ENCODE assay signal across 13 cellular contexts in genomic region chr18:2471523-2471922, GRCh38.
A peak's percentile ranks its signal among the peaks of the same experiment; 100 is the strongest.
DNase-seq lines count a peak whose midpoint lies in the region; ATAC-seq, FAIRE-seq and TF ChIP-seq lines count a peak whose summit lies in the region.
"Had no signal": no experiment of that assay in that cellular context is flagged by ENCODE, and none has a peak within 500 bp of the region (broad histone marks: within the 10 kb centered on the region; RNA-seq: fewer than 3 reads in every experiment).

No MANE protein-coding gene starts in this region.

- TF ChIP-seq EP300 in GM12878 (IDR thresholded peaks at IDR 0.05; ENCODE audit: borderline replicate concordance in 1 of 2, control insufficient read depth in 1 of 2, low read depth in 2 of 2, low read length in 2 of 2): no peak

- H3K4me2 ChIP-seq in GM12878 (ENCODE audit: control insufficient read depth, insufficient read depth): no peak overlapping the region
- H3K4me2 ChIP-seq: BLaER1 treated with 17β-estradiol and CSF1 and Interleukin-3, amounts not matched to agents 10 nM and 100 nM had no signal

- 47% methylated on average over 1 of the region's 2 CpGs for WGBS in GM12878 (ENCODE audit: insufficient coverage, insufficient replicate concordance, low lambda C conversion rate, missing lambda C conversion rate)
- 73 to 82% methylated on average over 2 of the region's 2 CpGs for WGBS in pancreas, 2 donors

- in situ Hi-C loops in GM12878 (cut with MboI): no loop called here

- CTCF ChIA-PET in GM12878 (lab: Yijun Ruan, JAX): interaction anchor here (0.8 to 1.4 kb wide), 4 partner anchors 29 to 367 kb away, joined by 3 to 10 read pairs (median 5); no protein-coding TSS in a partner anchor
- CTCF ChIA-PET in RWPE1 (lab: Yijun Ruan, JAX): interaction anchor here (0.9 kb wide), 1 partner anchor 70 kb away, joined by 3 read pairs; no protein-coding TSS in a partner anchor

- BruUV-seq in GM12878 (replicated peaks; lab: Mats Ljungman, UMichigan): no TSS peak

- RAD21 ChIA-PET in GM12878 (lab: Charles Lee; ENCODE audit: unreplicated experiment): interaction anchor here (1.1 kb wide), 1 partner anchor 70 kb away, joined by 6 read pairs; no protein-coding TSS in a partner anchor

- H3K27ac ChIP-seq in GM12878 (ENCODE audit: control insufficient read depth, insufficient read depth): no peak overlapping the region
- no peak overlapping the region for H3K27ac ChIP-seq in RWPE1
- H3K27ac ChIP-seq in pancreas: no peak overlapping the region
- H3K27ac ChIP-seq in ascending aorta: no peak overlapping the region
- H3K27ac ChIP-seq: BLaER1 treated with 17β-estradiol and CSF1 and Interleukin-3, amounts not matched to agents 10 nM and 100 nM; colonic mucosa; gastroesophageal sphincter had no signal

- POLR2A ChIA-PET in GM12878 (lab: Charles Lee) (no interaction called here), RWPE1 (lab: Yijun Ruan, JAX; ENCODE audit: low non-redundant PET) (no interaction called here)

- no peaks in the 10 kb centered on the region for H4K20me1 ChIP-seq in GM12878 (ENCODE audit: control insufficient read depth, insufficient read depth)
- H4K20me1 ChIP-seq: BLaER1 treated with 17β-estradiol and CSF1 and Interleukin-3, amounts not matched to agents 10 nM and 100 nM had no signal

- ATAC-seq in GM12878 (peak; percentile 71), GM21390 (IDR thresholded peaks at IDR 0.05; ENCODE audit: unreplicated experiment) (no peak), pancreas (no peak)
- ATAC-seq: gastroesophageal sphincter, left lobe of liver had no signal

- H2AFZ ChIP-seq in GM12878 (ENCODE audit: control insufficient read depth, low read depth, low read length): no peak overlapping the region

- SMC1A ChIA-PET in GM12878 (lab: Charles Lee; ENCODE audit: uncharacterized antibody, unreplicated experiment): interaction anchor here (0.8 to 1.3 kb wide), 2 partner anchors 72 to 134 kb away, joined by 3 to 4 read pairs; no protein-coding TSS in a partner anchor

- no peak for TF ChIP-seq RAD21 in GM12878 (IDR thresholded peaks at IDR 0.05; ENCODE audit: insufficient read depth, low read depth, low read length)

- H3K27me3 ChIP-seq in GM12878 (replicated peaks in 1 of 2; ENCODE audit: control insufficient read depth in 2 of 2, insufficient read depth in 2 of 2, low read length in 1 of 2): no peaks in the 10 kb centered on the region
- H3K27me3 ChIP-seq in pancreas: no peaks in the 10 kb centered on the region
- H3K27me3 ChIP-seq in ascending aorta: no peaks in the 10 kb centered on the region
- H3K27me3 ChIP-seq: BLaER1 treated with 17β-estradiol and CSF1 and Interleukin-3, amounts not matched to agents 10 nM and 100 nM; colonic mucosa; gastroesophageal sphincter had no signal

- H3K4me3 ChIP-seq in GM12878: no peak overlapping the region
- no peak overlapping the region for H3K4me3 ChIP-seq in pancreas
- no peak overlapping the region for H3K4me3 ChIP-seq in ascending aorta
- H3K4me3 ChIP-seq: BLaER1 treated with 17β-estradiol and CSF1 and Interleukin-3, amounts not matched to agents 10 nM and 100 nM; colonic mucosa; gastroesophageal sphincter had no signal

- no peak for TF ChIP-seq POLR2A in GM12878 (IDR thresholded peaks at IDR 0.05; ENCODE audit: low read depth, low read length)

- H3K9ac ChIP-seq in GM12878 (ENCODE audit: control insufficient read depth, insufficient read depth, low read length): no peak overlapping the region
- H3K9ac ChIP-seq: BLaER1 treated with 17β-estradiol and CSF1 and Interleukin-3, amounts not matched to agents 10 nM and 100 nM had no signal

- DNase-seq in stimulated activated CD4-positive, alpha-beta T cell treated with anti-CD3 and anti-CD28 coated beads, Interleukin-15, amount 100 ng/mL, for 24 hours: peak; percentile 6
- no peak for DNase-seq in stimulated activated CD4-positive, alpha-beta T cell treated with anti-CD3 and anti-CD28 coated beads, Interleukin-4, amount 100 ng/mL, for 4 hours
- DNase-seq in HT-29 (ENCODE audit: low spot score) (peak; percentile 33), GM12878 (ENCODE audit: low read depth, low spot score) (no peak), RWPE1 (ENCODE audit: low spot score) (no peak), pancreas (no peak), ascending aorta (ENCODE audit: low spot score in 2 of 2) (no peak)
- DNase-seq: colonic mucosa, HCEC 1CT had no signal

- no peaks in the 10 kb centered on the region for H3K4me1 ChIP-seq in GM12878 (ENCODE audit: control insufficient read depth, insufficient read depth, low read length)
- H3K4me1 ChIP-seq in pancreas: no peaks in the 10 kb centered on the region
- H3K4me1 ChIP-seq in ascending aorta: no peaks in the 10 kb centered on the region
- H3K4me1 ChIP-seq: BLaER1 treated with 17β-estradiol and CSF1 and Interleukin-3, amounts not matched to agents 10 nM and 100 nM; colonic mucosa; gastroesophageal sphincter had no signal

- FAIRE-seq in GM12878 (lab: Jason Lieb, UNC) (no peak), pancreas (lab: Jason Lieb, UNC) (no peak)

- H3K9me3 ChIP-seq in GM12878 (replicated peaks; ENCODE audit: control insufficient read depth, insufficient read depth, low read length) (no peaks in the 10 kb centered on the region), pancreas (no peaks in the 10 kb centered on the region), ascending aorta (no peaks in the 10 kb centered on the region)
- H3K9me3 ChIP-seq: colonic mucosa, gastroesophageal sphincter had no signal

- peak in 2 of 3 experiments; percentile 32 to 48; a peak in 3 of 6 replicates for TF ChIP-seq CTCF in GM12878 (IDR thresholded peaks at IDR 0.05 in 2 of 3, conservative IDR thresholded peaks at IDR 0.05 in 1 of 3; ENCODE audit: control insufficient read depth in 2 of 3, extremely low read depth in 1 of 3, insufficient read depth in 1 of 3, low read depth in 3 of 3, low read length in 3 of 3)
- no peak for TF ChIP-seq CTCF in RWPE1 (conservative IDR thresholded peaks at IDR 0.05; ENCODE audit: low read depth)
- TF ChIP-seq CTCF in pancreas (IDR thresholded peaks at IDR 0.05): no peak
- TF ChIP-seq CTCF in ascending aorta (IDR thresholded peaks at IDR 0.05): no peak

- intact Hi-C loops in GM12878 (cut with micrococcal nuclease; ENCODE audit: unreplicated experiment): loop anchor here (5.0 kb wide), 1 partner anchor 134 kb away; no protein-coding TSS in a partner anchor
- intact Hi-C loops in pancreas (cut with DNase I): no loop called here
- intact Hi-C loops in ascending aorta (cut with DNase I): no loop called here

- no peaks in the 10 kb centered on the region for H3K79me2 ChIP-seq in GM12878 (ENCODE audit: control insufficient read depth, insufficient read depth, low read length)

- no peaks in the 10 kb centered on the region for H3K36me3 ChIP-seq in GM12878 (ENCODE audit: control insufficient read depth in 2 of 2, insufficient read depth in 2 of 2, low read length in 1 of 2)
- H3K36me3 ChIP-seq in pancreas: no peaks in the 10 kb centered on the region
- H3K36me3 ChIP-seq in ascending aorta: no peaks in the 10 kb centered on the region
- H3K36me3 ChIP-seq: BLaER1 treated with 17β-estradiol and CSF1 and Interleukin-3, amounts not matched to agents 10 nM and 100 nM; colonic mucosa; gastroesophageal sphincter had no signal

TF ChIP-seq in GM12878, 131 proteins besides CTCF, POLR2A, EP300 and RAD21:
- peak; percentile 80 for TF ChIP-seq YY1 (IDR thresholded peaks at IDR 0.05; ENCODE audit: low read depth, low read length)
- TF ChIP-seq KLF5 (IDR thresholded peaks at IDR 0.05; ENCODE audit: partially characterized antibody): no peak
- TF ChIP-seq PML (IDR thresholded peaks at IDR 0.05; ENCODE audit: low read length): no peak

Comparison
In these comparisons a context has a peak if more than half of its experiments do, and no peak if none do; other contexts are left out.
1. DNase-seq: peak in stimulated activated CD4-positive, alpha-beta T cell treated with anti-CD3 and anti-CD28 coated beads, Interleukin-15, amount 100 ng/mL, for 24 hours (single experiment) and HT-29 (single experiment); none in stimulated activated CD4-positive, alpha-beta T cell treated with anti-CD3 and anti-CD28 coated beads, Interleukin-4, amount 100 ng/mL, for 4 hours (0 of 2), GM12878 (single experiment), RWPE1 (single experiment), pancreas (0 of 6) and ascending aorta (0 of 2).
2. CTCF ChIP-seq: peak in GM12878 (2 of 3); none in RWPE1 (single experiment), pancreas (0 of 4) and ascending aorta (0 of 3).